Comparison of ENCODE assay signal across 7 cellular contexts in the genomic region with DNA sequence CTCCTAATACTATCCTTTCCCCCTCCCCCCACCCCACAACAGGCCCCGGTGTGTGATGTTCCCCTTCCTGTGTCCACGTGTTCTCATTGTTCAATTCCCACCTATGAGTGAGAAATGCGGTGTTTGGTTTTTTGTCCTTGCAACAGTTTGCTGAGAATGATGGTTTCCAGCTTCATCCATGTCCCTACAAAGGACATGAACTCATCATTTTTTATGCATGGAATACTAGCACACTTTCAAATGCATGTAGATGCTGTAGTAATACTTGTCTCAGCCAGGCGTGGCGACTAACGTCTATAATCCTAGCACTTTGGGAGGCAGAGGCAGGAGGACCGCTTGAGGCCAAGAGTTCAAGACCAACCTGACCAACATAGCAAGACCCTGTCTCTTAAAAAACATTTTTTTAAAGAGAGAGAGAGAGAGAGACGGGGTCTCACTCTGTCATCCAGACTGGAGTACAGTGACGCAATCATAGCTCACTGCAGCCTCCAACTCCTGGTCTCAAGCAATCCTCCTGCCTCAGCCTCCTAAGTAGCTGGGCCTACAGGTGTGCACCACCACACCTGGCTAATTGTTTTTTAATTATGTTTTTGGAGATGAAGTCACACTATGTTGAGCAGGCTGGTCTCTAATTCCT. TPM values are rescaled to one million over a fixed set of nuclear protein-coding genes. Genes with fewer than 3 reads are reported as not detected.
A peak's percentile ranks its signal among the peaks of the same experiment; 100 is the strongest.
DNase-seq lines count a peak whose midpoint lies in the region; ATAC-seq, FAIRE-seq and TF ChIP-seq lines count a peak whose summit lies in the region.
"Not testable (repeated sequence)": the region's sequence is repeated elsewhere in the genome, so short reads cannot be mapped to it uniquely, and the experiment has no call there.

No MANE protein-coding gene starts in this region.

- H3K4me1 Mint-ChIP-seq in Caco-2 (ENCODE audit: low read depth, unreplicated experiment): peaks cover 15% of the 10 kb centered on the region
- H3K4me1 Mint-ChIP-seq in activated CD4-positive, alpha-beta T cell treated with anti-CD3 and anti-CD28 coated beads, Interleukin-2, amount 10 ng/mL, durations not matched to agents 7 days and 5 days: peaks cover 34% of the 10 kb centered on the region
- peaks cover 39% of the 10 kb centered on the region for H3K4me1 Mint-ChIP-seq in activated T-helper 1 cell treated with anti-CD3 and anti-CD28 coated beads, Interleukin-12 subunit alpha, Interleukin-12 subunit beta, Interleukin-2, Interleukin-4 antibody, amounts not matched to agents 30 ng/mL and 10 ng/mL and 1 ng/mL, durations not matched to agents 14 hours and 24 hours and 36 hours (ENCODE audit: low read depth)

- TF ChIP-seq CTCF in Caco-2 (IDR thresholded peaks at IDR 0.05; ENCODE audit: insufficient read depth in 1 of 2, low read depth in 1 of 2, low read length in 1 of 2, severe bottlenecking in 1 of 2, unreplicated experiment in 1 of 2); RWPE2 (IDR thresholded peaks at IDR 0.05; ENCODE audit: poor library complexity, severe bottlenecking); K562 (IDR thresholded peaks at IDR 0.05 in 2 of 3, conservative IDR thresholded peaks at IDR 0.05 in 1 of 3; ENCODE audit: insufficient read depth in 2 of 3, low read depth in 1 of 3, low read length in 3 of 3); HepG2 (CRISPR knock-in tag; IDR thresholded peaks at IDR 0.05): not testable (repeated sequence)

- H3K27ac Mint-ChIP-seq in Caco-2 (ENCODE audit: unreplicated experiment): peak overlapping the region; percentile 20
- peak overlapping the region; percentile 58 for H3K27ac Mint-ChIP-seq in activated CD4-positive, alpha-beta T cell treated with anti-CD3 and anti-CD28 coated beads, Interleukin-2, amount 10 ng/mL, durations not matched to agents 7 days and 5 days
- H3K27ac Mint-ChIP-seq in activated T-helper 1 cell treated with anti-CD3 and anti-CD28 coated beads, Interleukin-12 subunit alpha, Interleukin-12 subunit beta, Interleukin-2, Interleukin-4 antibody, amounts not matched to agents 30 ng/mL and 10 ng/mL and 1 ng/mL, durations not matched to agents 14 hours and 24 hours and 36 hours: peak overlapping the region; percentile 55

- not testable (repeated sequence) for H2AFZ ChIP-seq in K562 (ENCODE audit: low read depth, low read length); HepG2 (ENCODE audit: low read length)

- H3K9me3 ChIP-seq in Caco-2; RWPE2 (ENCODE audit: severe bottlenecking); K562 (replicated peaks; ENCODE audit: control insufficient read depth, insufficient read depth, low read depth, low read length); HepG2 (ENCODE audit: low read length): not testable (repeated sequence)

- not testable (repeated sequence) for H3K4me3 Mint-ChIP-seq in Caco-2 (ENCODE audit: unreplicated experiment); activated CD4-positive, alpha-beta T cell treated with anti-CD3 and anti-CD28 coated beads, Interleukin-2, amount 10 ng/mL, durations not matched to agents 7 days and 5 days; activated T-helper 1 cell treated with anti-CD3 and anti-CD28 coated beads, Interleukin-12 subunit alpha, Interleukin-12 subunit beta, Interleukin-2, Interleukin-4 antibody, amounts not matched to agents 30 ng/mL and 10 ng/mL and 1 ng/mL, durations not matched to agents 14 hours and 24 hours and 36 hours

- TF ChIP-seq POLR2A in K562 (conservative IDR thresholded peaks at IDR 0.05); HepG2 (IDR thresholded peaks at IDR 0.05; ENCODE audit: insufficient read depth in 1 of 2, low read depth in 2 of 2, low read length in 2 of 2): not testable (repeated sequence)

- H4K20me1 ChIP-seq in K562 (replicated peaks; ENCODE audit: control insufficient read depth, insufficient read depth, low read length): not testable (repeated sequence)
- peaks cover 13% of the 10 kb centered on the region for H4K20me1 ChIP-seq in HepG2 (ENCODE audit: insufficient read depth, low read length)

- H3K4me1 ChIP-seq in Caco-2 (peaks cover 15% of the 10 kb centered on the region), RWPE2 (ENCODE audit: insufficient read depth, poor library complexity, severe bottlenecking) (peaks cover 23% of the 10 kb centered on the region), HepG2 (ENCODE audit: insufficient read depth, low read length) (peaks cover 44% of the 10 kb centered on the region)
- H3K4me1 ChIP-seq in K562 (replicated peaks in 1 of 2; ENCODE audit: control insufficient read depth in 2 of 2, insufficient read depth in 2 of 2, low read length in 2 of 2): not testable (repeated sequence)

- H3K27ac ChIP-seq in RWPE2 (ENCODE audit: poor library complexity, severe bottlenecking): peak overlapping the region; percentile 73
- H3K27ac ChIP-seq in K562 (ENCODE audit: extremely low read depth, low read depth, low read length); HepG2 (ENCODE audit: extremely low read length, insufficient read depth, low read length): not testable (repeated sequence)

- H3K36me3 ChIP-seq in Caco-2 (ENCODE audit: control insufficient read depth, insufficient read depth, low read length): not testable (repeated sequence)
- H3K36me3 ChIP-seq in RWPE2 (ENCODE audit: low read depth) (peaks cover 40% of the 10 kb centered on the region), K562 (ENCODE audit: control insufficient read depth, insufficient read depth, low read length) (peaks cover 83% of the 10 kb centered on the region), HepG2 (replicated peaks in 1 of 2; ENCODE audit: control insufficient read depth in 1 of 2, insufficient read depth in 2 of 2, low read length in 2 of 2) (peaks cover 6 to 37% of the 10 kb centered on the region in 2 experiments)

- not testable (repeated sequence) for FAIRE-seq in K562 (lab: Jason Lieb, UNC); HepG2 (lab: Jason Lieb, UNC)

- H3K79me2 ChIP-seq in K562 (ENCODE audit: control insufficient read depth, insufficient read depth, low read length) (peaks cover 82% of the 10 kb centered on the region), HepG2 (ENCODE audit: insufficient read depth, low read length) (peaks cover 59% of the 10 kb centered on the region)

- H3K9me3 Mint-ChIP-seq in Caco-2 (ENCODE audit: unreplicated experiment); activated CD4-positive, alpha-beta T cell treated with anti-CD3 and anti-CD28 coated beads, Interleukin-2, amount 10 ng/mL, durations not matched to agents 7 days and 5 days; activated T-helper 1 cell treated with anti-CD3 and anti-CD28 coated beads, Interleukin-12 subunit alpha, Interleukin-12 subunit beta, Interleukin-2, Interleukin-4 antibody, amounts not matched to agents 30 ng/mL and 10 ng/mL and 1 ng/mL, durations not matched to agents 14 hours and 24 hours and 36 hours: not testable (repeated sequence)

- intact Hi-C loops in Caco-2 (cut with micrococcal nuclease; ENCODE audit: unreplicated experiment) (loop anchor here (10.0 kb wide), 1 partner anchor 322 kb away; no protein-coding TSS in a partner anchor), K562 (cut with micrococcal nuclease) (loop anchor here (10.0 kb wide), 1 partner anchor 312 kb away; no protein-coding TSS in a partner anchor)
- intact Hi-C loops in activated T-helper 1 cell treated with anti-CD3 and anti-CD28 coated beads, Interleukin-12 subunit alpha, Interleukin-12 subunit beta, Interleukin-2, Interleukin-4 antibody, amounts not matched to agents 30 ng/mL and 10 ng/mL and 1 ng/mL, durations not matched to agents 14 hours and 24 hours and 36 hours (cut with micrococcal nuclease); HepG2 (cut with micrococcal nuclease; ENCODE audit: unreplicated experiment): not testable (repeated sequence)

- POLR2A ChIA-PET in Caco-2 (lab: Charles Lee): interaction anchor here (0.6 to 1.8 kb wide), 4 partner anchors 9 to 1569 kb away, joined by 3 to 6 read pairs (median 4); a partner anchor contains a TSS
- POLR2A ChIA-PET in activated CD4-positive, alpha-beta T cell treated with anti-CD3 and anti-CD28 coated beads, Interleukin-2, amount 10 ng/mL, durations not matched to agents 7 days and 5 days (lab: Charles Lee): not testable (repeated sequence)
- POLR2A ChIA-PET in K562 (lab: Yijun Ruan, JAX): interaction anchor here (0.7 to 3.1 kb wide), 5 partner anchors 10 to 183 kb away, joined by 3 to 20 read pairs (median 4); a partner anchor contains a TSS
- POLR2A ChIA-PET in HepG2 (lab: Yijun Ruan, JAX): interaction anchor here (0.7 to 2.5 kb wide), 6 partner anchors 9 to 141 kb away, joined by 3 to 19 read pairs (median 6); a partner anchor contains a TSS

- not testable (repeated sequence) for BruUV-seq in Caco-2 (replicated peaks; lab: Mats Ljungman, UMichigan); K562 (replicated peaks; lab: Mats Ljungman, UMichigan); HepG2 (replicated peaks; lab: Mats Ljungman, UMichigan)

- WGBS in K562 (ENCODE audit: insufficient coverage, low coverage, missing lambda C conversion rate): 88% methylated on average over 7 of the region's 9 CpGs
- WGBS in HepG2 (ENCODE audit: low lambda C conversion rate): 87% methylated on average over 9 of the region's 9 CpGs

- TF ChIP-seq RAD21 in Ishikawa (IDR thresholded peaks at IDR 0.05; ENCODE audit: low read depth); K562 (CRISPR knock-in tag; conservative IDR thresholded peaks at IDR 0.05 in 1 of 2, IDR thresholded peaks at IDR 0.05 in 1 of 2); HepG2 (CRISPR knock-in tag; IDR thresholded peaks at IDR 0.05): not testable (repeated sequence)

- peak; percentile 27; the same call in 1 of the 3 replicates for ATAC-seq in RWPE2 (ENCODE audit: low read depth)
- ATAC-seq in K562, HepG2: not testable (repeated sequence)

- CTCF ChIA-PET in Caco-2 (lab: Charles Lee) (interaction anchor here (0.6 to 5.4 kb wide), 9 partner anchors 10 to 322 kb away, joined by 3 to 284 read pairs (median 17); a partner anchor contains a TSS), K562 (lab: Yijun Ruan, JAX; ENCODE audit: low intra/inter-chr PET ratio) (interaction anchor here (0.8 to 2.6 kb wide), 2 partner anchors 123 to 141 kb away, joined by 3 to 77 read pairs; no protein-coding TSS in a partner anchor), HepG2 (lab: Yijun Ruan, JAX; ENCODE audit: low intra/inter-chr PET ratio, low total read pairs) (interaction anchor here (0.9 kb wide), 1 partner anchor 142 kb away, joined by 3 read pairs; no protein-coding TSS in a partner anchor)
- CTCF ChIA-PET in activated CD4-positive, alpha-beta T cell treated with anti-CD3 and anti-CD28 coated beads, Interleukin-2, amount 10 ng/mL, durations not matched to agents 7 days and 5 days (lab: Charles Lee): interaction anchor here (0.7 to 5.3 kb wide), 7 partner anchors 10 to 153 kb away, joined by 3 to 79 read pairs (median 9); a partner anchor contains a TSS

- not testable (repeated sequence) for H3K9me1 ChIP-seq in K562 (ENCODE audit: control insufficient read depth, insufficient read depth, low read length)

- TF ChIP-seq EP300 in Ishikawa (IDR thresholded peaks at IDR 0.05; ENCODE audit: borderline replicate concordance); K562 (IDR thresholded peaks at IDR 0.05; ENCODE audit: low read length); HepG2 (IDR thresholded peaks at IDR 0.05; ENCODE audit: low read depth in 2 of 2, low read length in 2 of 2); HepG2 (CRISPR knock-in tag; IDR thresholded peaks at IDR 0.05; ENCODE audit: borderline replicate concordance): not testable (repeated sequence)

- not testable (repeated sequence) for H3K27me3 Mint-ChIP-seq in Caco-2 (ENCODE audit: insufficient read depth, unreplicated experiment); activated CD4-positive, alpha-beta T cell treated with anti-CD3 and anti-CD28 coated beads, Interleukin-2, amount 10 ng/mL, durations not matched to agents 7 days and 5 days; activated T-helper 1 cell treated with anti-CD3 and anti-CD28 coated beads, Interleukin-12 subunit alpha, Interleukin-12 subunit beta, Interleukin-2, Interleukin-4 antibody, amounts not matched to agents 30 ng/mL and 10 ng/mL and 1 ng/mL, durations not matched to agents 14 hours and 24 hours and 36 hours (ENCODE audit: insufficient read depth)

- H3K4me3 ChIP-seq in Caco-2 (ENCODE audit: low read depth, low read length); RWPE2 (ENCODE audit: severe bottlenecking); K562; HepG2 (replicated peaks in 1 of 3; ENCODE audit: insufficient read depth in 1 of 3, low read depth in 2 of 3, low read length in 3 of 3): not testable (repeated sequence)

- peaks cover 67% of the 10 kb centered on the region for H3K36me3 Mint-ChIP-seq in Caco-2 (ENCODE audit: insufficient read depth, unreplicated experiment)
- peaks cover 10% of the 10 kb centered on the region for H3K36me3 Mint-ChIP-seq in activated CD4-positive, alpha-beta T cell treated with anti-CD3 and anti-CD28 coated beads, Interleukin-2, amount 10 ng/mL, durations not matched to agents 7 days and 5 days (ENCODE audit: low read depth)
- H3K36me3 Mint-ChIP-seq in activated T-helper 1 cell treated with anti-CD3 and anti-CD28 coated beads, Interleukin-12 subunit alpha, Interleukin-12 subunit beta, Interleukin-2, Interleukin-4 antibody, amounts not matched to agents 30 ng/mL and 10 ng/mL and 1 ng/mL, durations not matched to agents 14 hours and 24 hours and 36 hours (ENCODE audit: low read depth): peaks cover 29% of the 10 kb centered on the region

- in situ Hi-C loops in K562 (cut with MboI): not testable (repeated sequence)
- in situ Hi-C loops in HepG2 (cut with HindIII; ENCODE audit: extremely low pct_ligation_motif_present, low pct_unique_long_range_greater_than_20kb): loop anchor here (5.0 kb wide), 1 partner anchor 139 kb away; no protein-coding TSS in a partner anchor

- H3K27me3 ChIP-seq in Caco-2 (replicated peaks; ENCODE audit: control insufficient read depth, insufficient read depth, low read length); RWPE2 (ENCODE audit: insufficient read depth, poor library complexity, severe bottlenecking); K562 (ENCODE audit: control insufficient read depth in 2 of 2, insufficient read depth in 2 of 2, low read length in 2 of 2); HepG2 (ENCODE audit: control insufficient read depth in 1 of 2, insufficient read depth in 2 of 2, low read length in 2 of 2): not testable (repeated sequence)

- H3K9ac ChIP-seq in K562 (ENCODE audit: insufficient read depth in 1 of 2, low read depth in 2 of 2, low read length in 2 of 2); HepG2 (ENCODE audit: insufficient read depth, low read depth, low read length): not testable (repeated sequence)

- H3K4me2 ChIP-seq in K562 (ENCODE audit: insufficient read depth, low read length); HepG2 (ENCODE audit: low read depth, low read length): not testable (repeated sequence)

- DNase-seq in Caco-2; RWPE2 (ENCODE audit: low spot score); activated CD4-positive, alpha-beta T cell treated with anti-CD3 and anti-CD28 coated beads, Interleukin-2, amount 10 ng/mL, durations not matched to agents 7 days and 5 days; activated T-helper 1 cell treated with anti-CD3 and anti-CD28 coated beads, Interleukin-12 subunit alpha, Interleukin-12 subunit beta, Interleukin-2, Interleukin-4 antibody, amounts not matched to agents 30 ng/mL and 10 ng/mL and 1 ng/mL, durations not matched to agents 14 hours and 24 hours and 36 hours (ENCODE audit: low spot score); K562 (ENCODE audit: extremely low read depth in 1 of 4, low spot score in 3 of 4); HepG2 (ENCODE audit: low spot score): not testable (repeated sequence)

RNA-seq across cellular contexts. Expression of a gene that starts 10.3 kb away (rescaled TPM):
- total RNA-seq in Caco-2 (2022) (350 and 353 TPM in 2 replicates), K562 (2014; rRNA removed) (378 and 453 TPM in 2 replicates), K562 (2014; rRNA removed; fragmentation: Illumina TruSeq; extraction: Trizol) (635 and 699 TPM in 2 replicates), K562 (2015; rRNA removed; fragmentation: Illumina TruSeq; extraction: Trizol) (463 and 482 TPM in 2 replicates), K562 (2021) (418 and 448 TPM in 2 replicates), HepG2 (2016; rRNA removed; fragmentation: Illumina TruSeq; extraction: Trizol) (250 and 371 TPM in 2 replicates)
- 100 to 1,000 TPM; 124 to 132 TPM for total RNA-seq in activated CD4-positive, alpha-beta T cell treated with anti-CD3 and anti-CD28 coated beads, Interleukin-2, amount 10 ng/mL, durations not matched to agents 7 days and 5 days
- total RNA-seq in activated T-helper 1 cell treated with anti-CD3 and anti-CD28 coated beads, Interleukin-12 subunit alpha, Interleukin-12 subunit beta, Interleukin-2, Interleukin-4 antibody, amounts not matched to agents 30 ng/mL and 10 ng/mL and 1 ng/mL, durations not matched to agents 14 hours and 24 hours and 36 hours: 374 and 393 TPM in 2 replicates
- total RNA-seq in K562 (2011; cell fraction: chromatin; rRNA removed; ENCODE audit: low replicate concordance): 63.9 and 181 TPM in 2 replicates
- total RNA-seq in K562 (2011; cell fraction: nucleolus; rRNA removed): 50.4 and 54.7 TPM in 2 replicates
- total RNA-seq in K562 (2011; cell fraction: nucleoplasm; rRNA removed): 123 and 276 TPM in 2 replicates
- polyA plus RNA-seq in K562 (2011; rRNA removed) (408 and 606 TPM in 2 replicates), K562 (2014; fragmentation: Illumina TruSeq; extraction: Trizol) (454 and 471 TPM in 2 replicates), K562 (2014; fragmentation: Nextera tagmentation; extraction: Ambion mirVana) (100 to 1,000 TPM; 301 to 366 TPM), K562 (2014; rRNA removed) (591 and 627 TPM in 2 replicates), HepG2 (2011; rRNA removed) (104 and 136 TPM in 2 replicates)
- 122 and 218 TPM in 2 replicates for polyA plus RNA-seq in K562 (2011; cell fraction: cytosol; rRNA removed)
- polyA plus RNA-seq in K562 (2011; cell fraction: nucleus; rRNA removed): 92.6 and 127 TPM in 2 replicates
- 299 and 379 TPM in 2 replicates for polyA plus RNA-seq in K562 (2012)
- 573 and 613 TPM in 2 replicates for polyA minus RNA-seq in K562 (2011; rRNA and poly(A)+ RNA removed)
- 121 and 162 TPM in 2 replicates for polyA minus RNA-seq in K562 (2011; cell fraction: cytosol; rRNA and poly(A)+ RNA removed)
- polyA minus RNA-seq in K562 (2011; cell fraction: nucleus; rRNA and poly(A)+ RNA removed): 49.1 and 87.5 TPM in 2 replicates
- total RNA-seq in HepG2 (2016; cell fraction: cytosol; rRNA removed; fragmentation: Illumina TruSeq; extraction: Trizol; ENCODE audit: low read depth): 82.0 and 100 TPM in 2 replicates
- 255 and 390 TPM in 2 replicates for total RNA-seq in HepG2 (2016; cell fraction: insoluble cytoplasmic fraction; rRNA removed; fragmentation: Illumina TruSeq; extraction: Trizol)
- 165 and 176 TPM in 2 replicates for total RNA-seq in HepG2 (2016; cell fraction: membrane; rRNA removed; fragmentation: Illumina TruSeq; extraction: Trizol)
- total RNA-seq in HepG2 (2016; cell fraction: nucleus; rRNA removed; fragmentation: Illumina TruSeq; extraction: Trizol): 97.3 and 103 TPM in 2 replicates
- 79.2 and 103 TPM in 2 replicates for polyA plus RNA-seq in HepG2 (2011; cell fraction: cytosol; rRNA removed)
- polyA plus RNA-seq in HepG2 (2011; cell fraction: nucleus; rRNA removed): 29.6 and 38.4 TPM in 2 replicates
- 160 and 173 TPM in 2 replicates for polyA plus RNA-seq in HepG2 (2012)
- polyA plus RNA-seq in HepG2 (2016; cell fraction: cytosol; fragmentation: Illumina TruSeq; extraction: Trizol; ENCODE audit: low read depth): 83.3 and 87.7 TPM in 2 replicates
- 345 and 373 TPM in 2 replicates for polyA plus RNA-seq in HepG2 (2016; cell fraction: insoluble cytoplasmic fraction; fragmentation: Illumina TruSeq; extraction: Trizol; ENCODE audit: low read depth)
- polyA plus RNA-seq in HepG2 (2016; cell fraction: membrane; fragmentation: Illumina TruSeq; extraction: Trizol; ENCODE audit: low read depth): 131 and 143 TPM in 2 replicates
- polyA plus RNA-seq in HepG2 (2016; cell fraction: nucleus; fragmentation: Illumina TruSeq; extraction: Trizol; ENCODE audit: insufficient read depth, low read depth): 129 and 132 TPM in 2 replicates
- 27.3 and 92.0 TPM in 2 replicates for polyA minus RNA-seq in HepG2 (2011; rRNA and poly(A)+ RNA removed; ENCODE audit: low replicate concordance)
- 75.4 and 86.8 TPM in 2 replicates for polyA minus RNA-seq in HepG2 (2011; cell fraction: cytosol; rRNA and poly(A)+ RNA removed)
- 78.9 and 82.8 TPM in 2 replicates for polyA minus RNA-seq in HepG2 (2011; cell fraction: nucleus; rRNA and poly(A)+ RNA removed)

RNA-seq across cellular contexts. Expression of a gene that starts 52.6 kb away (rescaled TPM):
- total RNA-seq in Caco-2 (2022): 268 and 288 TPM in 2 replicates
- total RNA-seq in activated CD4-positive, alpha-beta T cell treated with anti-CD3 and anti-CD28 coated beads, Interleukin-2, amount 10 ng/mL, durations not matched to agents 7 days and 5 days: 100 to 1,000 TPM; 102 to 119 TPM
- 117 TPM in 2 replicates for total RNA-seq in activated T-helper 1 cell treated with anti-CD3 and anti-CD28 coated beads, Interleukin-12 subunit alpha, Interleukin-12 subunit beta, Interleukin-2, Interleukin-4 antibody, amounts not matched to agents 30 ng/mL and 10 ng/mL and 1 ng/mL, durations not matched to agents 14 hours and 24 hours and 36 hours
- 82.1 and 152 TPM in 2 replicates for total RNA-seq in K562 (2011; cell fraction: chromatin; rRNA removed; ENCODE audit: low replicate concordance)
- total RNA-seq in K562 (2011; cell fraction: nucleolus; rRNA removed): 47.0 and 49.2 TPM in 2 replicates
- total RNA-seq in K562 (2011; cell fraction: nucleoplasm; rRNA removed): 98.8 and 142 TPM in 2 replicates
- 63.0 and 68.5 TPM in 2 replicates for total RNA-seq in K562 (2014; rRNA removed)
- 96.9 and 105 TPM in 2 replicates for total RNA-seq in K562 (2014; rRNA removed; fragmentation: Illumina TruSeq; extraction: Trizol)
- 79.4 and 84.9 TPM in 2 replicates for total RNA-seq in K562 (2015; rRNA removed; fragmentation: Illumina TruSeq; extraction: Trizol)
- total RNA-seq in K562 (2021): 119 and 123 TPM in 2 replicates
- polyA plus RNA-seq in K562 (2011; rRNA removed): 123 and 129 TPM in 2 replicates
- 22.7 and 40.1 TPM in 2 replicates for polyA plus RNA-seq in K562 (2011; cell fraction: cytosol; rRNA removed)
- 35.5 and 56.1 TPM in 2 replicates for polyA plus RNA-seq in K562 (2011; cell fraction: nucleus; rRNA removed)
- 40.2 and 56.6 TPM in 2 replicates for polyA plus RNA-seq in K562 (2012)
- 73.8 and 76.6 TPM in 2 replicates for polyA plus RNA-seq in K562 (2014; fragmentation: Illumina TruSeq; extraction: Trizol)
- polyA plus RNA-seq in K562 (2014; fragmentation: Nextera tagmentation; extraction: Ambion mirVana): 100 to 1,000 TPM; 115 to 132 TPM
- 53.0 and 55.8 TPM in 2 replicates for polyA plus RNA-seq in K562 (2014; rRNA removed)
- 168 and 183 TPM in 2 replicates for polyA minus RNA-seq in K562 (2011; rRNA and poly(A)+ RNA removed)
- polyA minus RNA-seq in K562 (2011; cell fraction: cytosol; rRNA and poly(A)+ RNA removed): 51.8 and 62.8 TPM in 2 replicates
- 19.5 and 37.4 TPM in 2 replicates for polyA minus RNA-seq in K562 (2011; cell fraction: nucleus; rRNA and poly(A)+ RNA removed)
- total RNA-seq in HepG2 (2016; rRNA removed; fragmentation: Illumina TruSeq; extraction: Trizol): 104 and 117 TPM in 2 replicates
- total RNA-seq in HepG2 (2016; cell fraction: cytosol; rRNA removed; fragmentation: Illumina TruSeq; extraction: Trizol; ENCODE audit: low read depth): 53.7 and 67.8 TPM in 2 replicates
- total RNA-seq in HepG2 (2016; cell fraction: insoluble cytoplasmic fraction; rRNA removed; fragmentation: Illumina TruSeq; extraction: Trizol): 98.6 and 118 TPM in 2 replicates
- total RNA-seq in HepG2 (2016; cell fraction: membrane; rRNA removed; fragmentation: Illumina TruSeq; extraction: Trizol): 40.3 and 46.7 TPM in 2 replicates
- 88.9 and 106 TPM in 2 replicates for total RNA-seq in HepG2 (2016; cell fraction: nucleus; rRNA removed; fragmentation: Illumina TruSeq; extraction: Trizol)
- polyA plus RNA-seq in HepG2 (2011; rRNA removed): 42.7 and 51.4 TPM in 2 replicates
- polyA plus RNA-seq in HepG2 (2011; cell fraction: cytosol; rRNA removed): 18.7 and 26.3 TPM in 2 replicates
- 20.6 and 21.6 TPM in 2 replicates for polyA plus RNA-seq in HepG2 (2011; cell fraction: nucleus; rRNA removed)
- polyA plus RNA-seq in HepG2 (2012): 43.4 and 54.2 TPM in 2 replicates
- 17.3 and 19.4 TPM in 2 replicates for polyA plus RNA-seq in HepG2 (2016; cell fraction: cytosol; fragmentation: Illumina TruSeq; extraction: Trizol; ENCODE audit: low read depth)
- polyA plus RNA-seq in HepG2 (2016; cell fraction: insoluble cytoplasmic fraction; fragmentation: Illumina TruSeq; extraction: Trizol; ENCODE audit: low read depth): 65.1 and 69.7 TPM in 2 replicates
- 14.1 and 16.4 TPM in 2 replicates for polyA plus RNA-seq in HepG2 (2016; cell fraction: membrane; fragmentation: Illumina TruSeq; extraction: Trizol; ENCODE audit: low read depth)
- polyA plus RNA-seq in HepG2 (2016; cell fraction: nucleus; fragmentation: Illumina TruSeq; extraction: Trizol; ENCODE audit: insufficient read depth, low read depth): 125 and 135 TPM in 2 replicates
- 86.9 and 186 TPM in 2 replicates for polyA minus RNA-seq in HepG2 (2011; rRNA and poly(A)+ RNA removed; ENCODE audit: low replicate concordance)
- polyA minus RNA-seq in HepG2 (2011; cell fraction: cytosol; rRNA and poly(A)+ RNA removed): 41.2 and 47.2 TPM in 2 replicates
- 43.6 and 52.5 TPM in 2 replicates for polyA minus RNA-seq in HepG2 (2011; cell fraction: nucleus; rRNA and poly(A)+ RNA removed)
